ENCODE assay signal across 8 cellular contexts in the genomic region with DNA sequence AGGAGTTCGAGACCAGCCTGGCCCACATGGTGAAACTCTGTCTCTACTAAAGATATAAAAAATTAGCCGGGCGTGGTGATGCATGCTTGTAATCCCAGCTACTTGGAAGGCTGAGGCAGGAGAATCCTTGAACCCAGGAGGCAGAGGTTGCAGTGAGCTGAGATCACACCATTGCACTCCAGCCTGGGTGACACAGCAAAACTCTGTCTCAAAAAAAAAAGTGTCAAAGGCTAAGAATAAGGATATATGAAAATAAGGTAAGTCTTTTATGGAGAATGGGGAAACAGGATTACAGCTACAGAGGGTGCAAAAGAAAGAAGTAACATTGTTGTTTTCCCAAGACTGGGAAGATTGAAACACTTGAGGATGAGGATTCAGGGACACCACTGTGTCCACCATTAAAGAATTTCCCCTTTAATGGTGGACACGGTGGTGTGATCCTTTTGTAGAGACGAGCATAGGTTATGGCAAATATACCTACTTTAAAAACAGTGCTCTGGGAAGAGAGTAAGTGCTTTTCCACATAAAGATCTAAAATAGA. TPM values are rescaled to one million over a fixed set of nuclear protein-coding genes. Genes with fewer than 3 reads are reported as not detected.
A peak's percentile ranks its signal among the peaks of the same experiment; 100 is the strongest.
DNase-seq lines count a peak whose midpoint lies in the region; ATAC-seq and TF ChIP-seq lines count a peak whose summit lies in the region.
"Not testable (repeated sequence)": the region's sequence is repeated elsewhere in the genome, so short reads cannot be mapped to it uniquely, and the experiment has no call there.

No MANE protein-coding gene starts in this region.

- H3K4me1 ChIP-seq in CD4-positive, alpha-beta memory T cell (ENCODE audit: insufficient read depth, low read length), result peaks cover 36% of the 10 kb centered on the region
- not testable (repeated sequence) for H3K4me1 ChIP-seq in right cardiac atrium (ENCODE audit: control insufficient read depth, insufficient read depth, low read length)

- peak overlapping the region; percentile 88 for H3K4me2 ChIP-seq in SU-DHL-6 (ENCODE audit: low read depth, low read length, poor library complexity, severe bottlenecking)
- H3K4me2 ChIP-seq in neural cell (ENCODE audit: low read length), result peak overlapping the region; percentile 61

- peak overlapping the region in 1 of 2 donors; percentile 60 for H3K4me3 ChIP-seq in CD4-positive, alpha-beta memory T cell (ENCODE audit: low read length in 2 of 2)
- H3K4me3 ChIP-seq in SU-DHL-6 (ENCODE audit: insufficient read depth, low read length, poor library complexity, severe bottlenecking) (peak overlapping the region; percentile 76), right cardiac atrium (ENCODE audit: low read length) (peak overlapping the region; percentile 74), neural cell (ENCODE audit: low read length) (peak overlapping the region; percentile 83)

- H3K27ac Mint-ChIP-seq in CD4-positive, alpha-beta memory T cell, result peak overlapping the region; percentile 7 to 99 (median 98)
- peak overlapping the region; percentile 98 for H3K27ac Mint-ChIP-seq in activated T-cell treated with anti-CD3 and anti-CD28 coated beads, Interleukin-2, amount 50 U/mL, for 72 hours
- H3K27ac Mint-ChIP-seq in brain, result peak overlapping the region in 3 of 5 experiments; percentile 96 to 98 (median 97)
- H3K27ac Mint-ChIP-seq in stimulated activated naive CD8-positive, alpha-beta T cell treated with anti-CD3 and anti-CD28 coated beads, Interleukin-15, amount 100 ng/mL, for 72 hours, result peak overlapping the region in 1 of 2 donors; percentile 98

- DNase-seq in CD4-positive, alpha-beta memory T cell; activated T-cell treated with anti-CD3 and anti-CD28 coated beads, Interleukin-2, amount 50 U/mL, for 72 hours; right cardiac atrium; stimulated activated naive CD8-positive, alpha-beta T cell treated with anti-CD3 and anti-CD28 coated beads, Interleukin-15, amount 100 ng/mL, for 72 hours: not testable (repeated sequence)

- H2AFZ ChIP-seq in SU-DHL-6 (ENCODE audit: low read depth, low read length, severe bottlenecking), result peak overlapping the region; percentile 83
- peak overlapping the region; percentile 84 for H2AFZ ChIP-seq in neural cell (ENCODE audit: low read depth, low read length)

- H3K9me2 ChIP-seq in SU-DHL-6 (replicated peaks; ENCODE audit: insufficient read depth, low read length); neural cell (ENCODE audit: insufficient read depth, low read length): not testable (repeated sequence)

- not testable (repeated sequence) for H3K36me3 ChIP-seq in CD4-positive, alpha-beta memory T cell (ENCODE audit: insufficient read depth, low read length); KOPT-K1 (ENCODE audit: insufficient read depth, low read length); SU-DHL-6 (ENCODE audit: low read length); neural cell (ENCODE audit: insufficient read depth, low read length)

- not testable (repeated sequence) for H3K27me3 ChIP-seq in CD4-positive, alpha-beta memory T cell (ENCODE audit: insufficient read depth, low read length); SU-DHL-6 (ENCODE audit: low read length); right cardiac atrium (ENCODE audit: control insufficient read depth, insufficient read depth); neural cell (ENCODE audit: insufficient read depth, low read depth, low read length)

- POLR2A ChIA-PET in CD4-positive, alpha-beta memory T cell (lab: Charles Lee; ENCODE audit: partially characterized antibody), result interaction anchor here (1.0 to 4.4 kb wide), 13 partner anchors 13 to 627 kb away, joined by 3 to 133 read pairs (median 12); partner anchors contain the start of genes HS2ST1, LMO4, ODF2L and SELENOF

- H3K9me3 Mint-ChIP-seq in CD4-positive, alpha-beta memory T cell; activated T-cell treated with anti-CD3 and anti-CD28 coated beads, Interleukin-2, amount 50 U/mL, for 72 hours; brain; stimulated activated naive CD8-positive, alpha-beta T cell treated with anti-CD3 and anti-CD28 coated beads, Interleukin-15, amount 100 ng/mL, for 72 hours: not testable (repeated sequence)

- not testable (repeated sequence) for H3K27me3 Mint-ChIP-seq in CD4-positive, alpha-beta memory T cell; activated T-cell treated with anti-CD3 and anti-CD28 coated beads, Interleukin-2, amount 50 U/mL, for 72 hours (ENCODE audit: low read depth); stimulated activated naive CD8-positive, alpha-beta T cell treated with anti-CD3 and anti-CD28 coated beads, Interleukin-15, amount 100 ng/mL, for 72 hours
- H3K27me3 Mint-ChIP-seq in brain, result peaks cover 12% of the 10 kb centered on the region

- TF ChIP-seq RAD21 in neural cell (conservative IDR thresholded peaks at IDR 0.05), result not testable (repeated sequence)

- peak overlapping the region; percentile 67 to 96 (median 95) for H3K4me3 Mint-ChIP-seq in CD4-positive, alpha-beta memory T cell
- H3K4me3 Mint-ChIP-seq in activated T-cell treated with anti-CD3 and anti-CD28 coated beads, Interleukin-2, amount 50 U/mL, for 72 hours, result peak overlapping the region; percentile 93 to 98
- H3K4me3 Mint-ChIP-seq in brain, result peak overlapping the region; percentile 88 to 100 (median 90)
- peak overlapping the region; percentile 73 to 94 for H3K4me3 Mint-ChIP-seq in stimulated activated naive CD8-positive, alpha-beta T cell treated with anti-CD3 and anti-CD28 coated beads, Interleukin-15, amount 100 ng/mL, for 72 hours

- H3K36me3 Mint-ChIP-seq in CD4-positive, alpha-beta memory T cell, result peaks cover 5 to 15% of the 10 kb centered on the region in 2 donors
- H3K36me3 Mint-ChIP-seq in activated T-cell treated with anti-CD3 and anti-CD28 coated beads, Interleukin-2, amount 50 U/mL, for 72 hours (ENCODE audit: insufficient read depth in 2 of 2); brain: not testable (repeated sequence)

- not testable (repeated sequence) for H3F3A ChIP-seq in SU-DHL-6 (ENCODE audit: insufficient read depth); neural cell (ENCODE audit: insufficient read depth, low read length, poor library complexity, severe bottlenecking)

- not testable (repeated sequence) for H3K9me3 ChIP-seq in CD4-positive, alpha-beta memory T cell (ENCODE audit: control insufficient read depth in 1 of 2, low read length in 2 of 2); KOPT-K1 (ENCODE audit: insufficient read depth, low read length, poor library complexity, severe bottlenecking); SU-DHL-6 (ENCODE audit: insufficient read depth, low read length); right cardiac atrium (ENCODE audit: control insufficient read depth, low read length); neural cell (ENCODE audit: low read length)

- H3K79me2 ChIP-seq in SU-DHL-6 (ENCODE audit: insufficient read depth, low read length) (peaks cover 32% of the 10 kb centered on the region), neural cell (replicated peaks; ENCODE audit: insufficient read depth, low read length) (peaks cover 30% of the 10 kb centered on the region)

- intact Hi-C loops in CD4-positive, alpha-beta memory T cell (cut with micrococcal nuclease), result loop anchor here (10.0 kb wide), 5 partner anchors 198 to 1982 kb away; partner anchors contain the start of genes BCL10 and PKN2
- intact Hi-C loops in right cardiac atrium (cut with DNase I), result not testable (repeated sequence)

- TF ChIP-seq CTCF in SU-DHL-6 (IDR thresholded peaks at IDR 0.05; ENCODE audit: insufficient read depth, low read length, poor library complexity, severe bottlenecking); brain (conservative IDR thresholded peaks at IDR 0.05); neural cell (IDR thresholded peaks at IDR 0.05; ENCODE audit: poor library complexity, severe bottlenecking): not testable (repeated sequence)

- H4K20me1 ChIP-seq in SU-DHL-6 (ENCODE audit: low read depth, low read length); neural cell (ENCODE audit: insufficient read depth): not testable (repeated sequence)

- 92% methylated on average over 5 of the region's 5 CpGs for WGBS in right cardiac atrium

- not testable (repeated sequence) for TF ChIP-seq EP300 in neural cell (conservative IDR thresholded peaks at IDR 0.05; ENCODE audit: poor library complexity, severe bottlenecking)

- peak overlapping the region; percentile 66; the same call in 1 of the 2 replicates for H3K9ac ChIP-seq in SU-DHL-6 (ENCODE audit: low read length)
- peak overlapping the region; percentile 91 for H3K9ac ChIP-seq in neural cell (ENCODE audit: low read length)

- CTCF ChIA-PET in CD4-positive, alpha-beta memory T cell (lab: Charles Lee; ENCODE audit: partially characterized antibody), result interaction anchor here (1.1 to 5.3 kb wide), 18 partner anchors 8 to 319 kb away, joined by 3 to 165 read pairs (median 12); partner anchors contain the start of genes HS2ST1, ODF2L and SELENOF

- H3K4me1 Mint-ChIP-seq in CD4-positive, alpha-beta memory T cell, result peaks cover 26 to 57% (median 35%) of the 10 kb centered on the region in 4 donors
- peaks cover 46% of the 10 kb centered on the region for H3K4me1 Mint-ChIP-seq in activated T-cell treated with anti-CD3 and anti-CD28 coated beads, Interleukin-2, amount 50 U/mL, for 72 hours (ENCODE audit: low read depth)
- H3K4me1 Mint-ChIP-seq in brain, result peaks cover 39% of the 10 kb centered on the region
- peaks cover 43% of the 10 kb centered on the region for H3K4me1 Mint-ChIP-seq in stimulated activated naive CD8-positive, alpha-beta T cell treated with anti-CD3 and anti-CD28 coated beads, Interleukin-15, amount 100 ng/mL, for 72 hours

- peak overlapping the region; percentile 94 for H3K27ac ChIP-seq in CD4-positive, alpha-beta memory T cell (ENCODE audit: low read depth, low read length)
- peak overlapping the region; percentile 92 for H3K27ac ChIP-seq in KOPT-K1 (ENCODE audit: low read depth, low read length, poor library complexity, severe bottlenecking)
- H3K27ac ChIP-seq in SU-DHL-6 (ENCODE audit: low read depth, low read length), result 0 out of 2 replicates have a peak overlapping the region, but pooled peaks have one; percentile 80
- H3K27ac ChIP-seq in right cardiac atrium (ENCODE audit: low read length), result not testable (repeated sequence)
- H3K27ac ChIP-seq in neural cell (ENCODE audit: low read length), result peak overlapping the region; percentile 91

- not testable (repeated sequence) for ATAC-seq in activated T-cell treated with anti-CD3 and anti-CD28 coated beads, Interleukin-2, amount 50 U/mL, for 72 hours (replicated peaks in 1 of 2); right cardiac atrium; stimulated activated naive CD8-positive, alpha-beta T cell treated with anti-CD3 and anti-CD28 coated beads, Interleukin-15, amount 100 ng/mL, for 72 hours

RNA-seq across cellular contexts. Expression of gene SH3GLB1, which starts 1.4 kb away (rescaled TPM):
- 10 to 100 TPM; 55.4 to 59.6 TPM for total RNA-seq in CD4-positive, alpha-beta memory T cell
- polyA plus RNA-seq in CD4-positive, alpha-beta memory T cell, result 10 to 100 TPM; 45.0 to 54.5 TPM
- total RNA-seq in activated T-cell treated with anti-CD3 and anti-CD28 coated beads, Interleukin-2, amount 50 U/mL, for 72 hours, result 10 to 100 TPM; 74.3 to 77.9 TPM
- polyA plus RNA-seq in brain (ENCODE audit: insufficient read depth, low read depth, low replicate concordance) (61.3 TPM), right cardiac atrium (38.8 TPM), neural cell (57.2 and 67.3 TPM in 2 replicates)
- total RNA-seq in right cardiac atrium, result 100 to 1,000 TPM in 3 of 4 donors, 10 to 100 TPM in 1; 99.2 to 103 (median 102) TPM
- 138 and 167 TPM in 2 replicates for polyA minus RNA-seq in neural cell
